19 cellular contexts compared by ENCODE assay signal in genomic region chr6:98641929-98642328, GRCh38.
DNase-seq lines count a peak whose midpoint lies in the region; FAIRE-seq and TF ChIP-seq lines count a peak whose summit lies in the region.
"Had no signal": no experiment of that assay in that cellular context is flagged by ENCODE, and none has a peak within 500 bp of the region (broad histone marks: within the 10 kb centered on the region; RNA-seq: fewer than 3 reads in every experiment).

No MANE protein-coding gene starts in this region.

- H3K36me3 Mint-ChIP-seq in MCF 10A (ENCODE audit: insufficient read depth, unreplicated experiment) (no peaks in the 10 kb centered on the region), astrocyte (ENCODE audit: low read depth, unreplicated experiment) (no peaks in the 10 kb centered on the region)

- no peak overlapping the region for H3K27ac Mint-ChIP-seq in MCF 10A (ENCODE audit: low read depth, unreplicated experiment)
- peak overlapping the region; percentile 62 for H3K27ac Mint-ChIP-seq in astrocyte (ENCODE audit: unreplicated experiment)
- H3K27ac Mint-ChIP-seq: nephron; T-helper 1 cell treated with Interleukin-12 subunit alpha and Interleukin-12 subunit beta and Interleukin-4 antibody, amounts not matched to agents 30 μg/mL and 1 μg/mL, for 36 hours had no signal

- DNase-seq in mammary epithelial cell, result peak; percentile 5
- DNase-seq in MCF 10A (ENCODE audit: unreplicated experiment), result no peak
- peak; percentile 94 for DNase-seq in astrocyte (ENCODE audit: low read depth)
- DNase-seq in urothelium cell line (ENCODE audit: low spot score), result peak; percentile 44
- no peak for DNase-seq in osteoblast (ENCODE audit: insufficient read length, low spot score, missing footprints)
- no peak for DNase-seq in NCI-H2171 (lab: John Stamatoyannopoulos, UW)
- DNase-seq in NCI-H1417 (lab: John Stamatoyannopoulos, UW), result no peak
- DNase-seq: GF-D8; IMR-90; left ventricle myocardium superior; NCI-H510A; stimulated activated naive CD4-positive, alpha-beta T cell had no signal

- POLR2A ChIA-PET in MCF 10A (lab: Yijun Ruan, JAX), result no interaction called here

- TF ChIP-seq CTCF in mammary epithelial cell (conservative IDR thresholded peaks at IDR 0.05 in 1 of 2, IDR thresholded peaks at IDR 0.05 in 1 of 2; ENCODE audit: extremely low read depth in 1 of 2, insufficient read depth in 1 of 2, low read depth in 1 of 2, low read length in 2 of 2) (no peak), MCF 10A (IDR thresholded peaks at IDR 0.05; ENCODE audit: unreplicated experiment) (no peak), astrocyte (IDR thresholded peaks at IDR 0.05; ENCODE audit: insufficient read depth, low read depth, low read length) (no peak), osteoblast (IDR thresholded peaks at IDR 0.05; ENCODE audit: extremely low read depth, low read depth, low read length) (no peak)

- no peak overlapping the region for H3K27ac ChIP-seq in mammary epithelial cell (ENCODE audit: insufficient read depth, low read depth, low read length)
- peak overlapping the region; percentile 63 for H3K27ac ChIP-seq in astrocyte (ENCODE audit: low read depth, low read length)
- H3K27ac ChIP-seq in layer of hippocampus (ENCODE audit: low read depth, low read length), result peak overlapping the region; percentile 16
- H3K27ac ChIP-seq in osteoblast (ENCODE audit: low read depth, low read length), result no peak overlapping the region
- H3K27ac ChIP-seq: coronary artery, esophagus muscularis mucosa, vagina had no signal

- no peak overlapping the region for H3K4me3 Mint-ChIP-seq in MCF 10A (ENCODE audit: unreplicated experiment)
- no peak overlapping the region for H3K4me3 Mint-ChIP-seq in astrocyte (ENCODE audit: unreplicated experiment)
- H3K4me3 Mint-ChIP-seq: nephron; T-helper 1 cell treated with Interleukin-12 subunit alpha and Interleukin-12 subunit beta and Interleukin-4 antibody, amounts not matched to agents 30 μg/mL and 1 μg/mL, for 36 hours had no signal

- FAIRE-seq in astrocyte (lab: Jason Lieb, UNC) (no peak), urothelium cell line (lab: Jason Lieb, UNC) (no peak)
- FAIRE-seq: RCC 7860 had no signal

- H3K4me1 Mint-ChIP-seq in MCF 10A (ENCODE audit: insufficient read depth, unreplicated experiment) (no peaks in the 10 kb centered on the region), astrocyte (ENCODE audit: low read depth, unreplicated experiment) (peaks cover 31% of the 10 kb centered on the region)
- H3K4me1 Mint-ChIP-seq: nephron had no signal

- H3K9me3 Mint-ChIP-seq in MCF 10A (ENCODE audit: unreplicated experiment), result no peaks in the 10 kb centered on the region
- H3K9me3 Mint-ChIP-seq in astrocyte (ENCODE audit: unreplicated experiment), result no peaks in the 10 kb centered on the region
- H3K9me3 Mint-ChIP-seq: nephron; T-helper 1 cell treated with Interleukin-12 subunit alpha and Interleukin-12 subunit beta and Interleukin-4 antibody, amounts not matched to agents 30 μg/mL and 1 μg/mL, for 36 hours had no signal

- no peaks in the 10 kb centered on the region for H3K79me2 ChIP-seq in mammary epithelial cell (ENCODE audit: insufficient read depth, low read length)
- no peaks in the 10 kb centered on the region for H3K79me2 ChIP-seq in astrocyte (ENCODE audit: insufficient read depth, low read length)
- H3K79me2 ChIP-seq in osteoblast (ENCODE audit: insufficient read depth, low read length), result no peaks in the 10 kb centered on the region

- in situ Hi-C loops in mammary epithelial cell (cut with MboI; ENCODE audit: low sequenced_read_pairs in 2 of 2), result no loop called here

- dilution Hi-C loops in mammary epithelial cell (cut with HindIII; ENCODE audit: low sequenced_read_pairs), result no loop called here

- H4K20me1 ChIP-seq in mammary epithelial cell (ENCODE audit: insufficient read depth, low read length) (no peaks in the 10 kb centered on the region), astrocyte (ENCODE audit: insufficient read depth, low read length) (no peaks in the 10 kb centered on the region), osteoblast (ENCODE audit: insufficient read depth, low read length) (no peaks in the 10 kb centered on the region)

- intact Hi-C loops in mammary epithelial cell (cut with micrococcal nuclease) (no loop called here), MCF 10A (cut with micrococcal nuclease) (no loop called here)

- H3K27me3 Mint-ChIP-seq in MCF 10A (ENCODE audit: insufficient read depth, unreplicated experiment), result peaks cover 15% of the 10 kb centered on the region
- H3K27me3 Mint-ChIP-seq in astrocyte (ENCODE audit: low read depth, unreplicated experiment), result no peaks in the 10 kb centered on the region

- BruUV-seq in mammary epithelial cell (replicated peaks; lab: Mats Ljungman, UMichigan), result no TSS peak
- BruUV-seq in MCF 10A (replicated peaks; lab: Mats Ljungman, UMichigan), result no TSS peak

- CTCF ChIA-PET in mammary epithelial cell (lab: Charles Lee; ENCODE audit: low non-redundant PET), result no interaction called here
- CTCF ChIA-PET in MCF 10A (lab: Yijun Ruan, JAX), result interaction anchor here (0.5 kb wide), 1 partner anchor 1204 kb away, joined by 4 read pairs; no protein-coding TSS in a partner anchor

- H2AFZ ChIP-seq in mammary epithelial cell (ENCODE audit: low read depth, low read length), result no peak overlapping the region
- peak overlapping the region; percentile 18 for H2AFZ ChIP-seq in astrocyte (ENCODE audit: low read depth, low read length)
- H2AFZ ChIP-seq in osteoblast (ENCODE audit: low read length), result no peak overlapping the region

- H3K36me3 ChIP-seq in mammary epithelial cell (ENCODE audit: insufficient read depth, low read length) (no peaks in the 10 kb centered on the region), astrocyte (ENCODE audit: insufficient read depth, low read length) (no peaks in the 10 kb centered on the region), osteoblast (ENCODE audit: insufficient read depth, low read length) (no peaks in the 10 kb centered on the region)
- H3K36me3 ChIP-seq: esophagus muscularis mucosa, vagina had no signal

- no peaks in the 10 kb centered on the region for H3K27me3 ChIP-seq in mammary epithelial cell (ENCODE audit: insufficient read depth, low read length)
- no peaks in the 10 kb centered on the region for H3K27me3 ChIP-seq in astrocyte (ENCODE audit: insufficient read depth, low read length)
- H3K27me3 ChIP-seq in layer of hippocampus (ENCODE audit: control insufficient read depth, insufficient read depth, low read length), result no peaks in the 10 kb centered on the region
- H3K27me3 ChIP-seq in osteoblast (ENCODE audit: insufficient read depth, low read length), result no peaks in the 10 kb centered on the region
- H3K27me3 ChIP-seq: esophagus muscularis mucosa, vagina had no signal

- no peak overlapping the region for H3K9ac ChIP-seq in mammary epithelial cell (ENCODE audit: insufficient read depth, low read length)
- H3K9ac ChIP-seq in astrocyte (ENCODE audit: low read length), result peak overlapping the region; percentile 41

- no peaks in the 10 kb centered on the region for H3K4me1 ChIP-seq in mammary epithelial cell (ENCODE audit: insufficient read depth, low read length)
- H3K4me1 ChIP-seq in astrocyte (ENCODE audit: insufficient read depth, low read length), result peaks cover 19% of the 10 kb centered on the region
- no peaks in the 10 kb centered on the region for H3K4me1 ChIP-seq in osteoblast (ENCODE audit: insufficient read depth, low read length)
- H3K4me1 ChIP-seq: esophagus muscularis mucosa, vagina had no signal

- no peaks in the 10 kb centered on the region for H3K9me3 ChIP-seq in mammary epithelial cell (replicated peaks; ENCODE audit: insufficient read depth, low read length)
- no peaks in the 10 kb centered on the region for H3K9me3 ChIP-seq in astrocyte (ENCODE audit: insufficient read depth, low read depth, low read length)
- H3K9me3 ChIP-seq in osteoblast (ENCODE audit: low read depth, low read length), result no peaks in the 10 kb centered on the region
- H3K9me3 ChIP-seq: esophagus muscularis mucosa, vagina had no signal

- WGBS in mammary epithelial cell (ENCODE audit: low coverage, missing lambda C conversion rate), result 63% methylated on average over 3 of the region's 3 CpGs

- no peak overlapping the region for H3K4me2 ChIP-seq in mammary epithelial cell (ENCODE audit: insufficient read depth, low read depth, low read length)
- peak overlapping the region; percentile 27 for H3K4me2 ChIP-seq in astrocyte (ENCODE audit: low read length)
- no peak overlapping the region for H3K4me2 ChIP-seq in osteoblast (ENCODE audit: insufficient read depth, low read length)

- H3K4me3 ChIP-seq in mammary epithelial cell (replicated peaks in 1 of 3; ENCODE audit: insufficient read depth in 1 of 3, low read depth in 2 of 3, low read length in 3 of 3) (no peak overlapping the region), astrocyte (ENCODE audit: insufficient read depth, low read depth, low read length) (no peak overlapping the region), osteoblast (ENCODE audit: insufficient read depth, low read length) (no peak overlapping the region)
- H3K4me3 ChIP-seq: coronary artery, esophagus muscularis mucosa, vagina had no signal

Comparison
In these comparisons a context has a peak if more than half of its experiments do, and no peak if none do; other contexts are left out.
1. DNase-seq: peak in mammary epithelial cell (single experiment), astrocyte (single experiment) and urothelium cell line (single experiment); none in MCF 10A (single experiment), osteoblast (single experiment), NCI-H2171 (single experiment) and NCI-H1417 (0 of 3).
2. H3K27ac ChIP-seq: peak in astrocyte (single experiment) and layer of hippocampus (single experiment); none in mammary epithelial cell (single experiment) and osteoblast (single experiment).